Comparison of ENCODE assay signal across 10 cellular contexts in the genomic region with DNA sequence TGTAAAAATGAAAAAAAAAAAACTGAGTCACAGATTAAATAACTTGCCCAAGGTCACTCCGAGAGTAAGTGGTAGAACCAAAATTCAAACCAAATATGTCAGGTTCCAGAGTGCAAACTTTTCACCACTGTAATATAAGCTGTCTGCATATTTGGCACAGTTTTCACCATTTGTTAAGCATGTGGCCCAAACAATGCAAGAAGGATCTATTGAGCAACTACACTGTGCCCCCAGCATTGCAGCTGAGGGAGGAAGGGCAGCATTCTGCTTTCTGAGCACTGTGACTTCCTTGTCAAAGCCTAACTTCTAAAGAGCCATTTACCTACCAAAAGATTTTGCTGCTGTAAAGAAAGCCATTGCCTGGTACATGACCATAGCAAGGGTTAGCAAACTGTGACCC.
DNase-seq lines count a peak whose midpoint lies in the region; ATAC-seq, FAIRE-seq and TF ChIP-seq lines count a peak whose summit lies in the region.
"Had no signal": no experiment of that assay in that cellular context is flagged by ENCODE, and none has a peak within 500 bp of the region (broad histone marks: within the 10 kb centered on the region; RNA-seq: fewer than 3 reads in every experiment).

No MANE protein-coding gene starts in this region.

- no peak overlapping the region for H2AFZ ChIP-seq in endothelial cell of umbilical vein (ENCODE audit: low read depth, low read length)

- H3K4me1 ChIP-seq in endothelial cell of umbilical vein (ENCODE audit: control insufficient read depth, extremely low read depth, insufficient read depth, low read length) = peaks cover 4% of the 10 kb centered on the region

- no peaks in the 10 kb centered on the region for H3K9me1 ChIP-seq in endothelial cell of umbilical vein (replicated peaks; ENCODE audit: control insufficient read depth, extremely low read depth, insufficient read depth, low read length)

- dilution Hi-C loops in endothelial cell of umbilical vein (cut with MboI; ENCODE audit: extremely low pct_ligation_motif_present, low sequenced_read_pairs) = no loop called here

- no peak overlapping the region for H3K27ac ChIP-seq in endothelial cell of umbilical vein (ENCODE audit: insufficient read depth, low read depth, low read length)

- FAIRE-seq in endothelial cell of umbilical vein (lab: Jason Lieb, UNC) = no peak

- no peak for TF ChIP-seq POLR2A in endothelial cell of umbilical vein (IDR thresholded peaks at IDR 0.05; ENCODE audit: low read depth, low read length)

- BruUV-seq in endothelial cell of umbilical vein (replicated peaks; lab: Mats Ljungman, UMichigan) = no TSS peak

- no peak overlapping the region for H3K4me3 ChIP-seq in endothelial cell of umbilical vein (replicated peaks in 1 of 3; ENCODE audit: insufficient read depth in 1 of 3, low read depth in 1 of 3, low read length in 3 of 3)

- no peaks in the 10 kb centered on the region for H4K20me1 ChIP-seq in endothelial cell of umbilical vein (replicated peaks; ENCODE audit: control insufficient read depth, extremely low read depth, insufficient read depth, low read length)

- H3K27me3 ChIP-seq in endothelial cell of umbilical vein (ENCODE audit: control insufficient read depth in 2 of 2, insufficient read depth in 2 of 2, low read length in 2 of 2) = no peaks in the 10 kb centered on the region

- CTCF ChIA-PET in endothelial cell of umbilical vein (lab: Charles Lee) = interaction anchor here (1.0 to 5.7 kb wide), 6 partner anchors 10 to 384 kb away, joined by 3 to 38 read pairs (median 3); no protein-coding TSS in a partner anchor

- H3K9me3 ChIP-seq in endothelial cell of umbilical vein (replicated peaks; ENCODE audit: control insufficient read depth, insufficient read depth, low read length) = no peaks in the 10 kb centered on the region

- DNase-seq in AG08396 (ENCODE audit: low spot score) (peak; percentile 41), MV-4-11 (lab: John Stamatoyannopoulos, UW) (peak; percentile 84), endothelial cell of umbilical vein (ENCODE audit: low read depth, low spot score) (peak; percentile 40), myocyte (ENCODE audit: low read depth) (peak; percentile 70), NCI-H2171 (lab: John Stamatoyannopoulos, UW) (no peak), putamen (ENCODE audit: low spot score) (no peak)
- DNase-seq: CD8-positive, alpha-beta memory T cell; stimulated activated CD4-positive, alpha-beta T cell treated with anti-CD3 and anti-CD28 coated beads, Interleukin-4, amount 100 ng/mL, for 1 hour had no signal

- no peaks in the 10 kb centered on the region for H3K79me2 ChIP-seq in endothelial cell of umbilical vein (ENCODE audit: control insufficient read depth, insufficient read depth, low read length)

- ATAC-seq in GM21515 (IDR thresholded peaks at IDR 0.05; ENCODE audit: unreplicated experiment) = no peak
- no peak for ATAC-seq in GM19035 (IDR thresholded peaks at IDR 0.05; ENCODE audit: unreplicated experiment)

- POLR2A ChIA-PET in endothelial cell of umbilical vein (lab: Charles Lee) = no interaction called here

- TF ChIP-seq CTCF in endothelial cell of umbilical vein (IDR thresholded peaks at IDR 0.05; ENCODE audit: extremely low read depth in 1 of 2, insufficient read depth in 1 of 2, low read depth in 1 of 2, low read length in 2 of 2) = no peak

- H3K36me3 ChIP-seq in endothelial cell of umbilical vein (ENCODE audit: control insufficient read depth in 2 of 2, extremely low read depth in 1 of 2, insufficient read depth in 2 of 2, low read length in 2 of 2) = no peaks in the 10 kb centered on the region

- no peak overlapping the region for H3K4me2 ChIP-seq in endothelial cell of umbilical vein (ENCODE audit: insufficient read depth, low read length)

- intact Hi-C loops in endothelial cell of umbilical vein (cut with micrococcal nuclease) = no loop called here

- no peak overlapping the region for H3K9ac ChIP-seq in endothelial cell of umbilical vein (replicated peaks; ENCODE audit: extremely low read depth, insufficient read depth, low read length)

TF ChIP-seq in endothelial cell of umbilical vein, 7 proteins besides CTCF, POLR2A, EP300 and RAD21:
- TF ChIP-seq MYC (IDR thresholded peaks at IDR 0.05; ENCODE audit: low read depth, low read length) (no peak), GATA2 (IDR thresholded peaks at IDR 0.05; ENCODE audit: insufficient read depth, insufficient read length, low read depth, low read length) (no peak), FOS (IDR thresholded peaks at IDR 0.05; ENCODE audit: borderline replicate concordance, insufficient read depth, low read length) (no peak), EZH2 (IDR thresholded peaks at IDR 0.05; ENCODE audit: borderline replicate concordance, low read depth, low read length, severe bottlenecking) (no peak), JUN (IDR thresholded peaks at IDR 0.05; ENCODE audit: borderline replicate concordance, insufficient read depth, insufficient read length, low read depth) (no peak), POLR2AphosphoS5 (IDR thresholded peaks at IDR 0.05; ENCODE audit: insufficient read depth, low read depth, low read length) (no peak)
- TF ChIP-seq, protein P1, sequence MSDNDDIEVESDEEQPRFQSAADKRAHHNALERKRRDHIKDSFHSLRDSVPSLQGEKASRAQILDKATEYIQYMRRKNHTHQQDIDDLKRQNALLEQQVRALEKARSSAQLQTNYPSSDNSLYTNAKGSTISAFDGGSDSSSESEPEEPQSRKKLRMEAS (IDR thresholded peaks at IDR 0.05; ENCODE audit: insufficient read depth, insufficient read length) = no peak

Comparison
In these comparisons a context has a peak if more than half of its experiments do, and no peak if none do; other contexts are left out.
1. DNase-seq: peak in AG08396 (single experiment), MV-4-11 (single experiment), endothelial cell of umbilical vein (single experiment) and myocyte (single experiment); none in NCI-H2171 (single experiment) and putamen (single experiment).